8 cellular contexts compared by ENCODE assay signal in genomic region chr2:173884403-173884802, GRCh38.
DNase-seq lines count a peak whose midpoint lies in the region; ATAC-seq and TF ChIP-seq lines count a peak whose summit lies in the region.

No MANE protein-coding gene starts in this region.

- peaks cover 9% of the 10 kb centered on the region for H3K9me3 ChIP-seq in CD4-positive, alpha-beta T cell (ENCODE audit: control insufficient read depth, low read length)
- peaks cover 4% of the 10 kb centered on the region; the same call in 1 of the 2 replicates for H3K9me3 ChIP-seq in HAP-1
- H3K9me3 ChIP-seq in parathyroid adenoma (ENCODE audit: control insufficient read depth, low read length) = no peaks in the 10 kb centered on the region

- H3K27me3 Mint-ChIP-seq in CD4-positive, alpha-beta T cell = peaks cover 37% of the 10 kb centered on the region

- H3K4me3 ChIP-seq in HAP-1 = no peak overlapping the region
- no peak overlapping the region for H3K4me3 ChIP-seq in WI38 (ENCODE audit: low read depth, low read length)
- H3K4me3 ChIP-seq in parathyroid adenoma (ENCODE audit: low read depth, low read length) = no peak overlapping the region

- H3K9ac ChIP-seq in parathyroid adenoma = no peak overlapping the region

- H3K27me3 ChIP-seq in CD4-positive, alpha-beta T cell (ENCODE audit: control insufficient read depth, insufficient read depth, low read length) = no peaks in the 10 kb centered on the region
- H3K27me3 ChIP-seq in HAP-1 (ENCODE audit: low read depth) = no peaks in the 10 kb centered on the region
- no peaks in the 10 kb centered on the region for H3K27me3 ChIP-seq in parathyroid adenoma (ENCODE audit: control insufficient read depth, insufficient read depth, low read length)

- TF ChIP-seq CTCF in CD4-positive, alpha-beta T cell (IDR thresholded peaks at IDR 0.05) = peak; percentile 50
- TF ChIP-seq CTCF in WI38 (IDR thresholded peaks at IDR 0.05; ENCODE audit: low read depth, low read length) (peak; percentile 49), parathyroid adenoma (IDR thresholded peaks at IDR 0.05) (peak; percentile 75)

- peak in 8 of 10 experiments; percentile 3 to 41 (median 19) for DNase-seq in CD4-positive, alpha-beta T cell
- DNase-seq in HAP-1 (ENCODE audit: low spot score in 2 of 2) = peak; percentile 34 to 66
- DNase-seq in fibroblast of peridontal ligament (ENCODE audit: extremely low read depth) = peak; percentile 33
- DNase-seq in KG1 (lab: John Stamatoyannopoulos, UW) = no peak
- DNase-seq in D341Med (ENCODE audit: low spot score) = no peak

- POLR2A ChIA-PET in CD4-positive, alpha-beta T cell (lab: Charles Lee) = interaction anchor here (1.5 kb wide), 1 partner anchor 78 kb away, joined by 3 read pairs; no protein-coding TSS in a partner anchor

- no peak overlapping the region for H3K27ac ChIP-seq in CD4-positive, alpha-beta T cell (ENCODE audit: low read depth, low read length)
- H3K27ac ChIP-seq in parathyroid adenoma = no peak overlapping the region

- H3K9me3 Mint-ChIP-seq in CD4-positive, alpha-beta T cell = peaks cover 7% of the 10 kb centered on the region

- no peaks in the 10 kb centered on the region for H3K4me1 Mint-ChIP-seq in CD4-positive, alpha-beta T cell (ENCODE audit: low read depth)

- H3K27ac Mint-ChIP-seq in CD4-positive, alpha-beta T cell = no peak overlapping the region

- no peak overlapping the region for H3K4me2 ChIP-seq in parathyroid adenoma (ENCODE audit: low read length)

- no peak for ATAC-seq in CD4-positive, alpha-beta T cell (ENCODE audit: poor library complexity)
- no peak for ATAC-seq in GM19035 (IDR thresholded peaks at IDR 0.05; ENCODE audit: unreplicated experiment)

- no peaks in the 10 kb centered on the region for H3K36me3 ChIP-seq in HAP-1 (replicated peaks)
- H3K36me3 ChIP-seq in parathyroid adenoma (ENCODE audit: control insufficient read depth, insufficient read depth, low read length) = no peaks in the 10 kb centered on the region

- CTCF ChIA-PET in CD4-positive, alpha-beta T cell (lab: Charles Lee) = interaction anchor here (0.6 to 1.1 kb wide), 2 partner anchors 95 to 151 kb away, joined by 3 read pairs; no protein-coding TSS in a partner anchor

- peaks cover 5% of the 10 kb centered on the region for H3K36me3 Mint-ChIP-seq in CD4-positive, alpha-beta T cell (ENCODE audit: low read depth)

- H3K79me2 ChIP-seq in parathyroid adenoma = no peaks in the 10 kb centered on the region

- H3K4me1 ChIP-seq in HAP-1 = 0 out of 2 replicates have a peak, but pooled peaks cover 2% of the 10 kb centered on the region
- no peaks in the 10 kb centered on the region for H3K4me1 ChIP-seq in parathyroid adenoma

- intact Hi-C loops in CD4-positive, alpha-beta T cell (cut with DNase I, micrococcal nuclease) = loop anchor here (1.0 to 5.0 kb wide), 3 partner anchors 158 to 457 kb away; no protein-coding TSS in a partner anchor

- H3K4me3 Mint-ChIP-seq in CD4-positive, alpha-beta T cell = no peak overlapping the region

- H2AFZ ChIP-seq in parathyroid adenoma = no peak overlapping the region

- in situ Hi-C loops in HAP-1 (cut with MboI; ENCODE audit: low sequenced_read_pairs) = no loop called here

Comparison
In these comparisons a context has a peak if more than half of its experiments do, and no peak if none do; other contexts are left out.
1. DNase-seq: peak in CD4-positive, alpha-beta T cell (8 of 10), HAP-1 (2 of 2) and fibroblast of peridontal ligament (single experiment); none in KG1 (single experiment) and D341Med (single experiment).
2. Peak in every context shown above with its lines, with median percentiles within 50 percentile points of each other: CTCF ChIP-seq.